In the genomic region with DNA sequence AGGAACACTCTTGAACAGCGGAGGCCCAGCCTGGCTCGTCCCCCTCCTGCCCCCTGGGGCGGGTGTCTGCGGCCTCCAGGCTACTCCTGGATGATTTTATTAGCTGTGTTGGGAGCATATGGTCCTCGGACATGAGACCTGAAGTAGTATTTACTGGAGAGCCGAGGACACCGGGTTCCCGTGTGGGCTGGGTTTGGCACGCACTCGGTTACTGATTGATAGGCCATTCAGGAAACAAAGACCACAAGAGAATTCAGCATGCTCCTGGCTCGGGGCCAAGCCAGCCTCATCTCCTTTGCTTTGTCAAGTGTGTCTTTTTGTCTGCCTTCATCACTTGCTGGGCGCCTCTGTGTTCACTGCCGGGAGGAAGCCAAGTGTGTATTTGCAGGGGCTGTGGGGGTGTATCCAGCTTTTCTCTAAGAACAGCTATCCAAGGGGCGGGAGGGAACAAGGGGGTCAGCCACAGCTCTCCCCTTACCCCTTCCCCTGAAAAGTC, we compare ENCODE assay signal across 8 cellular contexts. TPM values are rescaled to one million over a fixed set of nuclear protein-coding genes. Genes with fewer than 3 reads are reported as not detected.
A peak's percentile ranks its signal among the peaks of the same experiment; 100 is the strongest.
DNase-seq lines count a peak whose midpoint lies in the region; ATAC-seq and TF ChIP-seq lines count a peak whose summit lies in the region.

No MANE protein-coding gene starts in this region.

- peaks cover 2% of the 10 kb centered on the region for H3K27me3 Mint-ChIP-seq in activated CD4-positive, alpha-beta T cell treated with anti-CD3 and anti-CD28 coated beads, Interleukin-2, amount 10 ng/mL, durations not matched to agents 24 days and 14 days

- peaks cover 59% of the 10 kb centered on the region for H3K4me1 Mint-ChIP-seq in activated CD4-positive, alpha-beta T cell treated with anti-CD3 and anti-CD28 coated beads, Interleukin-2, amount 10 ng/mL, durations not matched to agents 24 days and 14 days

- H3K27ac ChIP-seq in effector memory CD4-positive, alpha-beta T cell (ENCODE audit: insufficient read depth, low read length, poor library complexity, severe bottlenecking) = peak overlapping the region; percentile 75

- H3K27ac Mint-ChIP-seq in activated CD4-positive, alpha-beta T cell treated with anti-CD3 and anti-CD28 coated beads, Interleukin-2, amount 10 ng/mL, durations not matched to agents 24 days and 14 days = peak overlapping the region; percentile 99

- peak; percentile 40 for ATAC-seq in HG02588 (IDR thresholded peaks at IDR 0.05; ENCODE audit: unreplicated experiment)
- no peak for ATAC-seq in omental fat pad (ENCODE audit: low FRiP score)

- H3K4me3 ChIP-seq in effector memory CD4-positive, alpha-beta T cell (ENCODE audit: insufficient read depth, low read depth, low read length, poor library complexity, severe bottlenecking) = peak overlapping the region; percentile 30

- H3K36me3 ChIP-seq in effector memory CD4-positive, alpha-beta T cell (ENCODE audit: control insufficient read depth, insufficient read depth, low read length) = no peaks in the 10 kb centered on the region

- DNase-seq in NCI-H1105 treated with DMSO at 0.1 percent for 48 hours (lab: John Stamatoyannopoulos, UW) (peak; percentile 97), renal cortical epithelial cell (ENCODE audit: low read depth) (peak; percentile 99), T1000 (lab: John Stamatoyannopoulos, UW) (no peak), omental fat pad (ENCODE audit: low spot score) (no peak)
- peak; percentile 92 for DNase-seq in activated CD4-positive, alpha-beta T cell treated with anti-CD3 and anti-CD28 coated beads, Interleukin-2, amount 10 ng/mL, durations not matched to agents 24 days and 14 days
- peak; percentile 72 to 74 (median 72) for DNase-seq in effector memory CD4-positive, alpha-beta T cell

- H3K36me3 Mint-ChIP-seq in activated CD4-positive, alpha-beta T cell treated with anti-CD3 and anti-CD28 coated beads, Interleukin-2, amount 10 ng/mL, durations not matched to agents 24 days and 14 days (ENCODE audit: low read depth) = peaks cover 4% of the 10 kb centered on the region

- TF ChIP-seq CTCF in omental fat pad (IDR thresholded peaks at IDR 0.05) = no peak

- peaks cover 41% of the 10 kb centered on the region for H3K4me1 ChIP-seq in effector memory CD4-positive, alpha-beta T cell (ENCODE audit: control insufficient read depth, insufficient read depth, low read length, poor library complexity, severe bottlenecking)

- peak overlapping the region; percentile 71 for H3K4me3 Mint-ChIP-seq in activated CD4-positive, alpha-beta T cell treated with anti-CD3 and anti-CD28 coated beads, Interleukin-2, amount 10 ng/mL, durations not matched to agents 24 days and 14 days

- H3K9me3 ChIP-seq in effector memory CD4-positive, alpha-beta T cell (ENCODE audit: control insufficient read depth, low read length) = no peaks in the 10 kb centered on the region

- intact Hi-C loops in activated CD4-positive, alpha-beta T cell treated with anti-CD3 and anti-CD28 coated beads, Interleukin-2, amount 10 ng/mL, durations not matched to agents 24 days and 14 days (cut with micrococcal nuclease) = loop anchor here (1.0 to 10.0 kb wide), 6 partner anchors 8 to 1040 kb away; partner anchors contain the start of genes BUD13, CD3D, CD3G and IL10RA

- no peaks in the 10 kb centered on the region for H3K27me3 ChIP-seq in effector memory CD4-positive, alpha-beta T cell (replicated peaks; ENCODE audit: control insufficient read depth, insufficient read depth, low read length, poor library complexity, severe bottlenecking)

- no peaks in the 10 kb centered on the region for H3K9me3 Mint-ChIP-seq in activated CD4-positive, alpha-beta T cell treated with anti-CD3 and anti-CD28 coated beads, Interleukin-2, amount 10 ng/mL, durations not matched to agents 24 days and 14 days

- peak; percentile 51 for TF ChIP-seq POLR2A in GM10847 (IDR thresholded peaks at IDR 0.05; ENCODE audit: extremely low read depth, insufficient read length)

RNA-seq across cellular contexts. Expression of gene FXYD2, which starts 9.7 kb away (rescaled TPM):
- 1.1 and 1.9 TPM in 2 replicates for total RNA-seq in activated CD4-positive, alpha-beta T cell treated with anti-CD3 and anti-CD28 coated beads, Interleukin-2, amount 10 ng/mL, durations not matched to agents 24 days and 14 days
- total RNA-seq in renal cortical epithelial cell (361 and 706 TPM in 2 replicates), omental fat pad (1 to 10 TPM; 1.1 to 4.3 (median 2.0) TPM)

RNA-seq across cellular contexts. Expression of gene DSCAML1, which starts 17.8 kb away (rescaled TPM):
- total RNA-seq in activated CD4-positive, alpha-beta T cell treated with anti-CD3 and anti-CD28 coated beads, Interleukin-2, amount 10 ng/mL, durations not matched to agents 24 days and 14 days = 0.02 TPM in 1 of 2 replicates, not detected in the other
- total RNA-seq in renal cortical epithelial cell (10.1 and 10.2 TPM in 2 replicates), omental fat pad (10 to 100 TPM in 1 of 4 donors, 1 to 10 TPM in 2, under 1 TPM in 1; 0.95 to 10.9 (median 3.9) TPM)

Comparison
In these comparisons a context has a peak if more than half of its experiments do, and no peak if none do; other contexts are left out.
1. DNase-seq: peak in NCI-H1105 treated with DMSO at 0.1 percent for 48 hours (single experiment), activated CD4-positive, alpha-beta T cell treated with anti-CD3 and anti-CD28 coated beads, Interleukin-2, amount 10 ng/mL, durations not matched to agents 24 days and 14 days (single experiment), effector memory CD4-positive, alpha-beta T cell (3 of 3) and renal cortical epithelial cell (single experiment); none in T1000 (single experiment) and omental fat pad (single experiment).
2. RNA of gene FXYD2, which starts 9.7 kb away (total RNA-seq): 361 to 706 TPM in renal cortical epithelial cell; 1.1 to 4.3 TPM in omental fat pad and 1.1 to 1.9 TPM in activated CD4-positive, alpha-beta T cell treated with anti-CD3 and anti-CD28 coated beads, Interleukin-2, amount 10 ng/mL, durations not matched to agents 24 days and 14 days; every median in the first group is over 10 times any median in the second.